Comparison of ENCODE assay signal across 8 cellular contexts in the genomic region with DNA sequence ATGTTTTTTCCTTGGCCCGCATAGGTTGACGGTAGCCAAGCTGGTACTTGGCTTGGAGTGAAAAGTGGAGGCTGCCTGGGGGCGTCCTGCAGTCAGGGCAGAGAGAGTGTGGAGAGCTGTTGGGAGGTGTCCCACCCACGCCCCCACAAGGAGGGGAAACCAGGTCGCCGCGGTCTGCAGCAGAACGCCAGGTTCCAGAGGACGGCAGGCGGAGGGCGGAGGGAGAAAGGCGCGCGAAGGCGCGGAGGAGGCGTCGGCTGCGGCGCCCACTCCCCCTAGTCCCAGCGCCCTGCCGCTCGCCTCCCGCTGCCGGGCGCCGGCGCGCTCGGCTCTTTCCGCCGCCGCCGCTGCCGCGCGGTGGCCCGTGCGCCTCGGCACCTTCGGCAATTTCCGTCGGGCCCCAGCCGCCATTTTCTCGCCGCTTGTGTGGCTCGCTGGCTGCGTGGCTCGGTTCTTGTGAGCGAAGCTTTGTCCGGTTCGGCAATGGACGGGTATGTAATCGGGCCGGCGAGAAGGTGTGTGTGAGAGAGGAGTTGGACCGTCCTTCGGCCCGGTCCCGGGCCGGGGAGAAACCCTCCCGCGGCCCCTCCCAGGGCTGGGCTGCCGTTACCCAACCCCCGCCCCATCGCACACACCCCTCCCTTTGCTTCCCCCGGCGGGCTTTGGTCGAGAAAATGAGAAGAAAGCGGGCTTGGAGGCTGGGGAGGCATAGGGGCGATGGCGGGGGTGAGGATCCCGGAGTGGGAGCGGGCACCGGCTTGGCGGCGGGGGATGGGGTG. TPM values are rescaled to one million over a fixed set of nuclear protein-coding genes. Genes with fewer than 3 reads are reported as not detected.
DNase-seq lines count a peak whose midpoint lies in the region; FAIRE-seq and TF ChIP-seq lines count a peak whose summit lies in the region.

TSS of gene PTBP2 (plus strand) at position 403 of the 779 bp plus-strand sequence. CDS start at position 484, 81 bp downstream.

- DNase-seq in GDM1 (lab: John Stamatoyannopoulos, UW) (peak; percentile 85), H7 (peak; percentile 93), LoVo (ENCODE audit: low spot score) (peak; percentile 86), SJSA1 (ENCODE audit: low read depth in 1 of 2, low spot score in 2 of 2) (peak; percentile 81 to 89), frontal cortex (ENCODE audit: low spot score in 2 of 2) (peak; percentile 80 to 82), neuronal stem cell (ENCODE audit: low spot score) (peak; percentile 82)
- DNase-seq in activated naive CD4-positive, alpha-beta T cell (lab: John Stamatoyannopoulos, UW) = peak; percentile 53 to 78 (median 66)

- H3K4me3 ChIP-seq in H7 (ENCODE audit: insufficient read depth, low read depth, low read length) (peak within 1 kb of the TSS; percentile 86), SJSA1 (peak within 1 kb of the TSS; percentile 85), neuronal stem cell (ENCODE audit: low read length in 2 of 2) (peak within 1 kb of the TSS; percentile 91 to 93)

- H3K9me3 ChIP-seq in SJSA1 (replicated peaks) (no peaks in the 10 kb centered on the region), neuronal stem cell (replicated peaks in 1 of 2; ENCODE audit: control insufficient read depth in 2 of 2, insufficient read depth in 1 of 2, low read depth in 1 of 2, low read length in 2 of 2) (peaks cover 0 to 18% of the 10 kb centered on the region in 2 donors)

- H4K91ac ChIP-seq in neuronal stem cell (ENCODE audit: low read depth, low read length, poor library complexity) = no peak within 1 kb of the TSS

- peak within 1 kb of the TSS; percentile 89 for H3K23ac ChIP-seq in neuronal stem cell (ENCODE audit: low read depth, low read length, poor library complexity)

- no peak for FAIRE-seq in frontal cortex (lab: Jason Lieb, UNC)

- peaks cover 15% of the 10 kb centered on the region for H3K4me1 ChIP-seq in SJSA1 (replicated peaks)
- peaks cover 3 to 4% of the 10 kb centered on the region in 2 donors for H3K4me1 ChIP-seq in neuronal stem cell (ENCODE audit: control insufficient read depth in 2 of 2, insufficient read depth in 1 of 2, low read depth in 1 of 2, low read length in 2 of 2)

- H3K27ac ChIP-seq in SJSA1 (peak within 1 kb of the TSS; percentile 96), neuronal stem cell (replicated peaks; ENCODE audit: low read length) (peak within 1 kb of the TSS; percentile 80)

- H3K18ac ChIP-seq in neuronal stem cell (ENCODE audit: low read length) = peak within 1 kb of the TSS; percentile 98

- TF ChIP-seq CTCF in subcutaneous adipose tissue (IDR thresholded peaks at IDR 0.05; ENCODE audit: low read depth) = no peak

- no peaks in the 10 kb centered on the region for H3K27me3 ChIP-seq in H7 (ENCODE audit: control insufficient read depth, insufficient read depth, low read length)
- no peaks in the 10 kb centered on the region for H3K27me3 ChIP-seq in SJSA1 (replicated peaks)
- no peaks in the 10 kb centered on the region for H3K27me3 ChIP-seq in neuronal stem cell (ENCODE audit: control insufficient read depth in 3 of 3, insufficient read depth in 3 of 3, low read depth in 1 of 3, low read length in 3 of 3)

- H2AFZ ChIP-seq in neuronal stem cell (ENCODE audit: low read length) = peak within 1 kb of the TSS; percentile 93

- H2AK5ac ChIP-seq in neuronal stem cell (ENCODE audit: low read depth, low read length) = peak within 1 kb of the TSS; percentile 71

- H2BK5ac ChIP-seq in neuronal stem cell (ENCODE audit: low read length) = peak within 1 kb of the TSS; percentile 100

- H2BK12ac ChIP-seq in neuronal stem cell (ENCODE audit: low read length) = peak within 1 kb of the TSS; percentile 84

- H4K8ac ChIP-seq in neuronal stem cell (ENCODE audit: low read depth, low read length) = no peak within 1 kb of the TSS

- peaks cover 1% of the 10 kb centered on the region for H3K36me3 ChIP-seq in H7 (replicated peaks; ENCODE audit: control insufficient read depth, insufficient read depth, low read length)
- peaks cover 36% of the 10 kb centered on the region for H3K36me3 ChIP-seq in SJSA1
- H3K36me3 ChIP-seq in neuronal stem cell (replicated peaks in 1 of 2; ENCODE audit: control insufficient read depth in 2 of 2, insufficient read depth in 2 of 2, low read length in 2 of 2) = peaks cover 3 to 40% of the 10 kb centered on the region in 2 donors

- H3K79me1 ChIP-seq in neuronal stem cell (ENCODE audit: low read depth, low read length) = peaks cover 3% of the 10 kb centered on the region

- peak within 1 kb of the TSS; percentile 75 for H2BK15ac ChIP-seq in neuronal stem cell (ENCODE audit: low read length)

- H2BK120ac ChIP-seq in neuronal stem cell (ENCODE audit: low read depth, low read length) = peak within 1 kb of the TSS; percentile 87

- H3K9ac ChIP-seq in neuronal stem cell (ENCODE audit: low read depth, low read length, poor library complexity) = peak within 1 kb of the TSS; percentile 85

- no CpG with 5 or more reads among the region's 77 CpGs for WGBS in neuronal stem cell (ENCODE audit: extremely low coverage in 2 of 2, insufficient read length in 2 of 2, insufficient replicate concordance in 1 of 2), 2 donors

- H3K14ac ChIP-seq in neuronal stem cell (ENCODE audit: low read length) = peak within 1 kb of the TSS; percentile 89

- no peak within 1 kb of the TSS for H3K4ac ChIP-seq in neuronal stem cell (ENCODE audit: low read length)

- H3K4me2 ChIP-seq in neuronal stem cell (ENCODE audit: insufficient read depth, low read length, poor library complexity, severe bottlenecking) = peak within 1 kb of the TSS; percentile 78

RNA-seq across cellular contexts. Expression of gene PTBP2, which starts in this region (rescaled TPM):
- 88.5 and 123 TPM in 2 replicates for total RNA-seq in H7 (2014; rRNA removed; shearing (Covaris generic))
- 9.1 and 20.4 TPM in 2 replicates for total RNA-seq in SJSA1 (2014; rRNA removed; shearing (Covaris generic))
- total RNA-seq in frontal cortex = 365 TPM
- 67.2 TPM for polyA plus RNA-seq in neuronal stem cell (2013, experiment 1 of 2)
- 69.7 TPM for polyA plus RNA-seq in neuronal stem cell (2013, experiment 2 of 2)
- 10 to 100 TPM; 35.8 to 87.1 (median 71.7) TPM for total RNA-seq in subcutaneous adipose tissue

Comparison
In these comparisons a context has a peak if more than half of its experiments do, and no peak if none do; other contexts are left out.
1. Peak in every context shown above with its lines: DNase-seq, H3K4me3 ChIP-seq and H3K27ac ChIP-seq.